1 cellular context compared by ENCODE assay signal in the genomic region with DNA sequence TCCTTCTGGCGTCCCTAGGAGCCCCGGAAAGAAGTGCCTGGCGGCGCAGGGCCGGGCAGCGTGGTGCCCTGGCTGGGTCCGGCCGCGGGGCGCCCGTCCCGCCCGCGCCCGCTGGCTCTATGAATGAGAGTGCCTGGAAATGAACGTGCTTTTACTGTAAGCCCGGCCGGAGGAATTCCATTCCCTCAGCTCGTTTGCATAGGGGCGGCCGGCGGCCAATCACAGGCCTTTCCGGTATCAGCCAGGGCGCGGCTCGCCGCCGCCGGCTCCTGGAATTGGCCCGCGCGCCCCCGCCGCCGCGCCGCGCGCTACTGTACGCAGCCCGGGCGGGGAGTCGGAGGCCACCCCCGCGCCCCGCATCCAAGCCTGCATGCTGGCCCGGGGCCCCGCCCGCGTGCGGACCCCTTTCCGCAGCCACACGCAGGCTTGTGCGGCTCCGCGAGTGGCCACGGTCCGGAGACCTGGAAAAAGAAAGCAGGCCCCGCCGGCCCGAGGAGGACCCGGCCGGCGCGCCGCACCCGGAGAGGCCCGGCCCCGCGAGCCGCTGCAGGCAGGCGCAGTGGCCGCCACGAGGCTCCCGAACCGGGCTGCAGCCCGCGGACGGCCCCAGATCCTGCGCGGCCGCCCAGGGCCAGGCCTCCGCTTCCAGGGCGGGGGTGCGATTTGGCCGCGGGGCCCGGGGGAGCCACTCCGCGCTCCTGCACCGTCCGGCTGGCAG.
TF ChIP-seq lines count a peak whose summit lies in the region.

No MANE protein-coding gene starts in this region.

TF ChIP-seq in HepG2, 621 proteins besides CTCF, POLR2A, EP300 and RAD21 (continued from another document):
- TF ChIP-seq, protein P1, sequence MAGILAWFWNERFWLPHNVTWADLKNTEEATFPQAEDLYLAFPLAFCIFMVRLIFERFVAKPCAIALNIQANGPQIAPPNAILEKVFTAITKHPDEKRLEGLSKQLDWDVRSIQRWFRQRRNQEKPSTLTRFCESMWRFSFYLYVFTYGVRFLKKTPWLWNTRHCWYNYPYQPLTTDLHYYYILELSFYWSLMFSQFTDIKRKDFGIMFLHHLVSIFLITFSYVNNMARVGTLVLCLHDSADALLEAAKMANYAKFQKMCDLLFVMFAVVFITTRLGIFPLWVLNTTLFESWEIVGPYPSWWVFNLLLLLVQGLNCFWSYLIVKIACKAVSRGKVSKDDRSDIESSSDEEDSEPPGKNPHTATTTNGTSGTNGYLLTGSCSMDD (CRISPR knock-in tag; IDR thresholded peaks at IDR 0.05) = no peak
- TF ChIP-seq ZNF431 (CRISPR knock-in tag; IDR thresholded peaks at IDR 0.05; ENCODE audit: borderline replicate concordance, low read depth) (no peak), ESRRA (CRISPR knock-in tag; IDR thresholded peaks at IDR 0.05; ENCODE audit: low read depth) (no peak), RXRA (CRISPR knock-in tag; IDR thresholded peaks at IDR 0.05) (no peak), RFX5 (IDR thresholded peaks at IDR 0.05; ENCODE audit: low read depth, low read length) (no peak), SKI (IDR thresholded peaks at IDR 0.05; ENCODE audit: partially characterized antibody) (peak; percentile 75), ZMYM4 (CRISPR knock-in tag; IDR thresholded peaks at IDR 0.05) (peak; percentile 10; the same call in 1 of the 2 replicates), THYN1 (CRISPR knock-in tag; IDR thresholded peaks at IDR 0.05; ENCODE audit: borderline replicate concordance, low read depth) (no peak), SIN3A (IDR thresholded peaks at IDR 0.05; ENCODE audit: borderline replicate concordance, low read depth, low read length) (peak; percentile 93; the same call in 1 of the 2 replicates), ZKSCAN1 (IDR thresholded peaks at IDR 0.05; ENCODE audit: low read length) (no peak), SPEN (CRISPR knock-in tag; IDR thresholded peaks at IDR 0.05; ENCODE audit: low read depth) (no peak), ZNF605 (CRISPR knock-in tag; IDR thresholded peaks at IDR 0.05) (no peak), ZC3H4 (CRISPR knock-in tag; IDR thresholded peaks at IDR 0.05; ENCODE audit: borderline replicate concordance) (no peak), SIX1 (CRISPR knock-in tag; IDR thresholded peaks at IDR 0.05; ENCODE audit: borderline replicate concordance) (no peak), NR2F1 (CRISPR knock-in tag; IDR thresholded peaks at IDR 0.05) (no peak), GTF3A (CRISPR knock-in tag; conservative IDR thresholded peaks at IDR 0.05) (no peak; the same call in 1 of the 2 replicates), PLRG1 (conservative IDR thresholded peaks at IDR 0.05) (no peak), ZNF607 (CRISPR knock-in tag; IDR thresholded peaks at IDR 0.05; ENCODE audit: borderline replicate concordance) (0 out of 2 replicates have a peak, but pooled peaks have one; percentile 11), CBX2 (IDR thresholded peaks at IDR 0.05; ENCODE audit: low read depth, low read length) (no peak), CBX2 (CRISPR knock-in tag; IDR thresholded peaks at IDR 0.05; ENCODE audit: low read depth) (no peak), SAP130 (CRISPR knock-in tag; IDR thresholded peaks at IDR 0.05; ENCODE audit: low read depth) (peak; percentile 55; the same call in 1 of the 2 replicates), FOXA1 (IDR thresholded peaks at IDR 0.05) (no peak), FOXA1 (CRISPR knock-in tag; IDR thresholded peaks at IDR 0.05) (0 out of 2 replicates have a peak, but pooled peaks have one; percentile 19), RORA (CRISPR knock-in tag; IDR thresholded peaks at IDR 0.05) (no peak), ZNF724P (CRISPR knock-in tag; IDR thresholded peaks at IDR 0.05; ENCODE audit: borderline replicate concordance) (no peak), CAMTA2 (CRISPR knock-in tag; IDR thresholded peaks at IDR 0.05; ENCODE audit: borderline replicate concordance) (no peak), ZFP90 (CRISPR knock-in tag; IDR thresholded peaks at IDR 0.05; ENCODE audit: borderline replicate concordance) (peak; percentile 81; the same call in 1 of the 2 replicates), AGO2 (optimal IDR thresholded peaks at IDR 0.05; ENCODE audit: low read depth, low read length) (peak; percentile 34), ZSCAN30 (CRISPR knock-in tag; IDR thresholded peaks at IDR 0.05) (no peak), KLF16 (CRISPR knock-in tag; IDR thresholded peaks at IDR 0.05) (no peak), HDAC1 (CRISPR knock-in tag; IDR thresholded peaks at IDR 0.05) (no peak; the same call in 1 of the 2 replicates), ELF4 (CRISPR knock-in tag; IDR thresholded peaks at IDR 0.05; ENCODE audit: borderline replicate concordance) (no peak), ZFX (CRISPR knock-in tag; IDR thresholded peaks at IDR 0.05; ENCODE audit: low read depth) (peak; percentile 34)
- TF ChIP-seq, protein P2, sequence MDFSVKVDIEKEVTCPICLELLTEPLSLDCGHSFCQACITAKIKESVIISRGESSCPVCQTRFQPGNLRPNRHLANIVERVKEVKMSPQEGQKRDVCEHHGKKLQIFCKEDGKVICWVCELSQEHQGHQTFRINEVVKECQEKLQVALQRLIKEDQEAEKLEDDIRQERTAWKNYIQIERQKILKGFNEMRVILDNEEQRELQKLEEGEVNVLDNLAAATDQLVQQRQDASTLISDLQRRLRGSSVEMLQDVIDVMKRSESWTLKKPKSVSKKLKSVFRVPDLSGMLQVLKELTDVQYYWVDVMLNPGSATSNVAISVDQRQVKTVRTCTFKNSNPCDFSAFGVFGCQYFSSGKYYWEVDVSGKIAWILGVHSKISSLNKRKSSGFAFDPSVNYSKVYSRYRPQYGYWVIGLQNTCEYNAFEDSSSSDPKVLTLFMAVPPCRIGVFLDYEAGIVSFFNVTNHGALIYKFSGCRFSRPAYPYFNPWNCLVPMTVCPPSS (IDR thresholded peaks at IDR 0.05) = no peak
- TF ChIP-seq, protein P3, sequence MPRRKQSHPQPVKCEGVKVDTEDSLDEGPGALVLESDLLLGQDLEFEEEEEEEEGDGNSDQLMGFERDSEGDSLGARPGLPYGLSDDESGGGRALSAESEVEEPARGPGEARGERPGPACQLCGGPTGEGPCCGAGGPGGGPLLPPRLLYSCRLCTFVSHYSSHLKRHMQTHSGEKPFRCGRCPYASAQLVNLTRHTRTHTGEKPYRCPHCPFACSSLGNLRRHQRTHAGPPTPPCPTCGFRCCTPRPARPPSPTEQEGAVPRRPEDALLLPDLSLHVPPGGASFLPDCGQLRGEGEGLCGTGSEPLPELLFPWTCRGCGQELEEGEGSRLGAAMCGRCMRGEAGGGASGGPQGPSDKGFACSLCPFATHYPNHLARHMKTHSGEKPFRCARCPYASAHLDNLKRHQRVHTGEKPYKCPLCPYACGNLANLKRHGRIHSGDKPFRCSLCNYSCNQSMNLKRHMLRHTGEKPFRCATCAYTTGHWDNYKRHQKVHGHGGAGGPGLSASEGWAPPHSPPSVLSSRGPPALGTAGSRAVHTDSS (CRISPR knock-in tag; conservative IDR thresholded peaks at IDR 0.05) = no peak
- TF ChIP-seq, protein P4, sequence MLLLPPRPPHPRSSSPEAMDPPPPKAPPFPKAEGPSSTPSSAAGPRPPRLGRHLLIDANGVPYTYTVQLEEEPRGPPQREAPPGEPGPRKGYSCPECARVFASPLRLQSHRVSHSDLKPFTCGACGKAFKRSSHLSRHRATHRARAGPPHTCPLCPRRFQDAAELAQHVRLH (CRISPR knock-in tag; IDR thresholded peaks at IDR 0.05; ENCODE audit: borderline replicate concordance, low read depth) = 0 out of 2 replicates have a peak, but pooled peaks have one; percentile 23
- TF ChIP-seq, protein P5, sequence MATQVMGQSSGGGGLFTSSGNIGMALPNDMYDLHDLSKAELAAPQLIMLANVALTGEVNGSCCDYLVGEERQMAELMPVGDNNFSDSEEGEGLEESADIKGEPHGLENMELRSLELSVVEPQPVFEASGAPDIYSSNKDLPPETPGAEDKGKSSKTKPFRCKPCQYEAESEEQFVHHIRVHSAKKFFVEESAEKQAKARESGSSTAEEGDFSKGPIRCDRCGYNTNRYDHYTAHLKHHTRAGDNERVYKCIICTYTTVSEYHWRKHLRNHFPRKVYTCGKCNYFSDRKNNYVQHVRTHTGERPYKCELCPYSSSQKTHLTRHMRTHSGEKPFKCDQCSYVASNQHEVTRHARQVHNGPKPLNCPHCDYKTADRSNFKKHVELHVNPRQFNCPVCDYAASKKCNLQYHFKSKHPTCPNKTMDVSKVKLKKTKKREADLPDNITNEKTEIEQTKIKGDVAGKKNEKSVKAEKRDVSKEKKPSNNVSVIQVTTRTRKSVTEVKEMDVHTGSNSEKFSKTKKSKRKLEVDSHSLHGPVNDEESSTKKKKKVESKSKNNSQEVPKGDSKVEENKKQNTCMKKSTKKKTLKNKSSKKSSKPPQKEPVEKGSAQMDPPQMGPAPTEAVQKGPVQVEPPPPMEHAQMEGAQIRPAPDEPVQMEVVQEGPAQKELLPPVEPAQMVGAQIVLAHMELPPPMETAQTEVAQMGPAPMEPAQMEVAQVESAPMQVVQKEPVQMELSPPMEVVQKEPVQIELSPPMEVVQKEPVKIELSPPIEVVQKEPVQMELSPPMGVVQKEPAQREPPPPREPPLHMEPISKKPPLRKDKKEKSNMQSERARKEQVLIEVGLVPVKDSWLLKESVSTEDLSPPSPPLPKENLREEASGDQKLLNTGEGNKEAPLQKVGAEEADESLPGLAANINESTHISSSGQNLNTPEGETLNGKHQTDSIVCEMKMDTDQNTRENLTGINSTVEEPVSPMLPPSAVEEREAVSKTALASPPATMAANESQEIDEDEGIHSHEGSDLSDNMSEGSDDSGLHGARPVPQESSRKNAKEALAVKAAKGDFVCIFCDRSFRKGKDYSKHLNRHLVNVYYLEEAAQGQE (IDR thresholded peaks at IDR 0.05; ENCODE audit: borderline replicate concordance in 1 of 2, low read depth in 1 of 2, low read length in 2 of 2) = peak in 1 of 2 experiments; percentile 71; a peak in 1 of 4 replicates
- TF ChIP-seq, protein P6, sequence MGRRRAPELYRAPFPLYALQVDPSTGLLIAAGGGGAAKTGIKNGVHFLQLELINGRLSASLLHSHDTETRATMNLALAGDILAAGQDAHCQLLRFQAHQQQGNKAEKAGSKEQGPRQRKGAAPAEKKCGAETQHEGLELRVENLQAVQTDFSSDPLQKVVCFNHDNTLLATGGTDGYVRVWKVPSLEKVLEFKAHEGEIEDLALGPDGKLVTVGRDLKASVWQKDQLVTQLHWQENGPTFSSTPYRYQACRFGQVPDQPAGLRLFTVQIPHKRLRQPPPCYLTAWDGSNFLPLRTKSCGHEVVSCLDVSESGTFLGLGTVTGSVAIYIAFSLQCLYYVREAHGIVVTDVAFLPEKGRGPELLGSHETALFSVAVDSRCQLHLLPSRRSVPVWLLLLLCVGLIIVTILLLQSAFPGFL (CRISPR knock-in tag; IDR thresholded peaks at IDR 0.05) = no peak
- TF ChIP-seq, protein P7, sequence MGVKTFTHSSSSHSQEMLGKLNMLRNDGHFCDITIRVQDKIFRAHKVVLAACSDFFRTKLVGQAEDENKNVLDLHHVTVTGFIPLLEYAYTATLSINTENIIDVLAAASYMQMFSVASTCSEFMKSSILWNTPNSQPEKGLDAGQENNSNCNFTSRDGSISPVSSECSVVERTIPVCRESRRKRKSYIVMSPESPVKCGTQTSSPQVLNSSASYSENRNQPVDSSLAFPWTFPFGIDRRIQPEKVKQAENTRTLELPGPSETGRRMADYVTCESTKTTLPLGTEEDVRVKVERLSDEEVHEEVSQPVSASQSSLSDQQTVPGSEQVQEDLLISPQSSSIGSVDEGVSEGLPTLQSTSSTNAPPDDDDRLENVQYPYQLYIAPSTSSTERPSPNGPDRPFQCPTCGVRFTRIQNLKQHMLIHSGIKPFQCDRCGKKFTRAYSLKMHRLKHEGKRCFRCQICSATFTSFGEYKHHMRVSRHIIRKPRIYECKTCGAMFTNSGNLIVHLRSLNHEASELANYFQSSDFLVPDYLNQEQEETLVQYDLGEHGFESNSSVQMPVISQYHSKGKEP (CRISPR knock-in tag; IDR thresholded peaks at IDR 0.05) = no peak
